In the genomic region with DNA sequence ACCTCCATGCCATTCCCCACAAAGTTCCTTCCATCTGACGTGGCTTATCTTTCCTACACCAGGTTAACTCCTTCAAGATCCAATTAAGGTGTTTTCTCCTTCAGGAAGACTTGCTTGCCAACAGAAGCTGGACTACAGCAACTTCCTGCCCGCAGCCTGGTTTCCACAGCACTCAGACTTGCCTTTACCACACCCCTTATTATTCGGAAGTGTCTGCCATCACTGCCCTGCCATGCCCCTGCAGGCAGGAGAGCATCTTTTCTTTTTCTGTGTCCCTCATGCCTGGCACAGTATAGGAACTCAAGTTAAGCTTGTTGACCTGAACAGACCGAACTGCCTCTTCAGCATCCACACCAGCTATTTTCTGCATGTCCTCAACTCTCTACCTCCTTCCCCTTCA, we compare ENCODE assay signal across 20 cellular contexts.
"Had no signal": no experiment of that assay in that cellular context is flagged by ENCODE, and none has a peak within 500 bp of the region (broad histone marks: within the 10 kb centered on the region; RNA-seq: fewer than 3 reads in every experiment).

No MANE protein-coding gene starts in this region.

- ATAC-seq: activated CD4-positive, alpha-beta T cell treated with anti-CD3 and anti-CD28 coated beads for 36 hours; activated CD8-positive, alpha-beta T cell treated with anti-CD3 and anti-CD28 coated beads, Interleukin-2, amount 10 ng/mL, durations not matched to agents 7 days and 5 days; activated naive CD8-positive, alpha-beta T cell treated with anti-CD3 and anti-CD28 coated beads, Interleukin-2, amount 50 U/mL, for 24 hours; gastroesophageal sphincter; left colon; natural killer cell treated with Interleukin-12 subunit alpha and Interleukin-12 subunit beta and Interleukin-15 and Interleukin-18, amount 100 ng/mL, for 72 hours; right cardiac atrium had no signal

- H3K36me3 Mint-ChIP-seq: immature natural killer cell; memory B cell; natural killer cell treated with Interleukin-12 subunit alpha and Interleukin-12 subunit beta and Interleukin-15 and Interleukin-18, amount 100 ng/mL, for 72 hours had no signal

- H3K27me3 ChIP-seq: gastroesophageal sphincter, tibial nerve had no signal

- H3K4me1 ChIP-seq: gastroesophageal sphincter had no signal

- H3K36me3 ChIP-seq: gastroesophageal sphincter, tibial nerve had no signal

- H3K4me3 Mint-ChIP-seq: activated B cell treated with CpG ODN at 0.5 μM for 24 hours; activated CD4-positive, alpha-beta T cell treated with anti-CD3 and anti-CD28 coated beads for 36 hours; activated CD8-positive, alpha-beta T cell treated with anti-CD3 and anti-CD28 coated beads, Interleukin-2, amount 10 ng/mL, durations not matched to agents 7 days and 5 days; activated naive CD4-positive, alpha-beta T cell treated with anti-CD3 and anti-CD28 coated beads, Interleukin-2, amount 10 ng/mL, durations not matched to agents 7 days and 5 days; activated naive CD8-positive, alpha-beta T cell treated with anti-CD3 and anti-CD28 coated beads, Interleukin-2, amount 50 U/mL, for 24 hours; immature natural killer cell; memory B cell; natural killer cell treated with Interleukin-12 subunit alpha and Interleukin-12 subunit beta and Interleukin-15 and Interleukin-18, amount 100 ng/mL, for 72 hours; T-helper 2 cell treated with Interferon-gamma antibody and Interleukin-4, amounts not matched to agents 5 μg/mL and 100 μg/mL, for 36 hours had no signal

- DNase-seq: activated B cell treated with CpG ODN at 0.5 μM for 24 hours; activated CD4-positive, alpha-beta T cell treated with anti-CD3 and anti-CD28 coated beads for 36 hours; activated CD8-positive, alpha-beta T cell treated with anti-CD3 and anti-CD28 coated beads, Interleukin-2, amount 10 ng/mL, durations not matched to agents 7 days and 5 days; activated gamma-delta T cell; activated naive CD4-positive, alpha-beta T cell treated with anti-CD3 and anti-CD28 coated beads, Interleukin-2, amount 10 ng/mL, durations not matched to agents 7 days and 5 days; activated naive CD8-positive, alpha-beta T cell treated with anti-CD3 and anti-CD28 coated beads, Interleukin-2, amount 50 U/mL, for 24 hours; amygdala; central memory CD4-positive, alpha-beta T cell; hippocampal formation; immature natural killer cell; kidney; left colon; midbrain; posterior cingulate gyrus; right cardiac atrium had no signal

- H3K9me3 Mint-ChIP-seq: activated B cell treated with CpG ODN at 0.5 μM for 24 hours; activated naive CD8-positive, alpha-beta T cell treated with anti-CD3 and anti-CD28 coated beads, Interleukin-2, amount 50 U/mL, for 24 hours; immature natural killer cell; memory B cell; natural killer cell treated with Interleukin-12 subunit alpha and Interleukin-12 subunit beta and Interleukin-15 and Interleukin-18, amount 100 ng/mL, for 72 hours; T-helper 2 cell treated with Interferon-gamma antibody and Interleukin-4, amounts not matched to agents 5 μg/mL and 100 μg/mL, for 36 hours had no signal

- H3K27me3 Mint-ChIP-seq: activated B cell treated with CpG ODN at 0.5 μM for 24 hours; activated CD4-positive, alpha-beta T cell treated with anti-CD3 and anti-CD28 coated beads for 36 hours; activated naive CD8-positive, alpha-beta T cell treated with anti-CD3 and anti-CD28 coated beads, Interleukin-2, amount 50 U/mL, for 24 hours had no signal

- H3K9me3 ChIP-seq: gastroesophageal sphincter, tibial nerve had no signal

- H3K27ac ChIP-seq: gastroesophageal sphincter, tibial nerve had no signal

- H3K4me3 ChIP-seq: gastroesophageal sphincter, tibial nerve had no signal

- H3K27ac Mint-ChIP-seq: activated B cell treated with CpG ODN at 0.5 μM for 24 hours; activated CD4-positive, alpha-beta T cell treated with anti-CD3 and anti-CD28 coated beads for 36 hours; activated CD8-positive, alpha-beta T cell treated with anti-CD3 and anti-CD28 coated beads, Interleukin-2, amount 10 ng/mL, durations not matched to agents 7 days and 5 days; activated naive CD4-positive, alpha-beta T cell treated with anti-CD3 and anti-CD28 coated beads, Interleukin-2, amount 10 ng/mL, durations not matched to agents 7 days and 5 days; activated naive CD8-positive, alpha-beta T cell treated with anti-CD3 and anti-CD28 coated beads, Interleukin-2, amount 50 U/mL, for 24 hours; memory B cell; natural killer cell treated with Interleukin-12 subunit alpha and Interleukin-12 subunit beta and Interleukin-15 and Interleukin-18, amount 100 ng/mL, for 72 hours; T-helper 2 cell treated with Interferon-gamma antibody and Interleukin-4, amounts not matched to agents 5 μg/mL and 100 μg/mL, for 36 hours had no signal
